Comparison of ENCODE assay signal across 8 cellular contexts in genomic region chr10:70493660-70494234, GRCh38. TPM values are rescaled to one million over a fixed set of nuclear protein-coding genes. Genes with fewer than 3 reads are reported as not detected.
DNase-seq lines count a peak whose midpoint lies in the region; ATAC-seq and TF ChIP-seq lines count a peak whose summit lies in the region.

No MANE protein-coding gene starts in this region.

- TF ChIP-seq POLR2A in Peyer's patch (IDR thresholded peaks at IDR 0.05): no peak

- H3K9ac ChIP-seq in mucosa of rectum (ENCODE audit: low read depth in 1 of 2, low read length in 2 of 2): peak overlapping the region in 1 of 2 donors; percentile 13

- DNase-seq in NCI-H1436 (lab: John Stamatoyannopoulos, UW): peak; percentile 0
- no peak for DNase-seq in NCI-H1436 treated with DMSO at 0.1 percent for 48 hours (lab: John Stamatoyannopoulos, UW)
- peak in 2 of 3 donors; percentile 93 to 96 for DNase-seq in Peyer's patch
- no peak for DNase-seq in H4 (ENCODE audit: low spot score)
- no peak for DNase-seq in inferior parietal cortex (ENCODE audit: extremely low spot score)
- DNase-seq in SK-N-DZ (ENCODE audit: low spot score): no peak

- peak overlapping the region in 3 of 4 donors; percentile 17 to 78 (median 55) for H3K27ac ChIP-seq in Peyer's patch
- peak overlapping the region; percentile 46 for H3K27ac ChIP-seq in mucosa of rectum (ENCODE audit: low read depth in 2 of 2, low read length in 2 of 2)

- H3K4me3 ChIP-seq in Peyer's patch (peak overlapping the region in 1 of 4 donors; percentile 7), mucosa of rectum (ENCODE audit: low read length in 2 of 2) (no peak overlapping the region)

- TF ChIP-seq CTCF in Peyer's patch (IDR thresholded peaks at IDR 0.05): no peak

- peaks cover 0 to 8% (median 6%) of the 10 kb centered on the region in 4 donors for H3K4me1 ChIP-seq in Peyer's patch
- peaks cover 7 to 13% of the 10 kb centered on the region in 2 donors for H3K4me1 ChIP-seq in mucosa of rectum (ENCODE audit: control insufficient read depth in 2 of 2, insufficient read depth in 2 of 2, low read length in 2 of 2)

- ATAC-seq in HG02970 (IDR thresholded peaks at IDR 0.05; ENCODE audit: low FRiP score, unreplicated experiment): peak; percentile 77

- H3K27me3 ChIP-seq in Peyer's patch: no peaks in the 10 kb centered on the region
- H3K27me3 ChIP-seq in mucosa of rectum (ENCODE audit: control insufficient read depth in 2 of 2, insufficient read depth in 2 of 2, low read length in 2 of 2): no peaks in the 10 kb centered on the region

- H3K9me3 ChIP-seq in Peyer's patch (no peaks in the 10 kb centered on the region), mucosa of rectum (ENCODE audit: control insufficient read depth in 2 of 2, low read length in 2 of 2) (no peaks in the 10 kb centered on the region)

- H3K36me3 ChIP-seq in Peyer's patch (no peaks in the 10 kb centered on the region), mucosa of rectum (ENCODE audit: control insufficient read depth in 2 of 2, insufficient read depth in 2 of 2, low read length in 2 of 2) (no peaks in the 10 kb centered on the region)

RNA-seq across cellular contexts. Expression of gene PALD1, which starts 15.2 kb away (rescaled TPM):
- total RNA-seq in Peyer's patch: 10 to 100 TPM in 1 of 4 donors, 1 to 10 TPM in 3; 1.2 to 15.7 (median 3.6) TPM
- 1.3 and 3.0 TPM in 2 replicates for total RNA-seq in H4 (2014; rRNA removed; shearing (Covaris generic))
- 16.5 and 20.9 TPM in 2 replicates for polyA plus RNA-seq in SK-N-DZ (2014; cell fraction: cytosol; rRNA removed)
- polyA plus RNA-seq in SK-N-DZ (2014; cell fraction: nucleus; rRNA removed): 20.6 and 23.2 TPM in 2 replicates

RNA-seq across cellular contexts. Expression of gene NODAL, which starts 52.3 kb away (rescaled TPM):
- not detected for total RNA-seq in Peyer's patch
- not detected in 2 replicates for total RNA-seq in H4 (2014; rRNA removed; shearing (Covaris generic))
- not detected in 2 replicates for polyA plus RNA-seq in SK-N-DZ (2014; cell fraction: cytosol; rRNA removed)
- polyA plus RNA-seq in SK-N-DZ (2014; cell fraction: nucleus; rRNA removed): not detected in 2 replicates

Comparison
In these comparisons a context has a peak if more than half of its experiments do, and no peak if none do; other contexts are left out.
1. DNase-seq: peak in NCI-H1436 (single experiment) and Peyer's patch (2 of 3); none in NCI-H1436 treated with DMSO at 0.1 percent for 48 hours (single experiment), H4 (single experiment), inferior parietal cortex (single experiment) and SK-N-DZ (single experiment).